ENCODE assay signal across 2 cellular contexts in genomic region chr4:7023486-7023885, GRCh38.
TF ChIP-seq lines count a peak whose summit lies in the region.

No MANE protein-coding gene starts in this region.

TF ChIP-seq in IMR-90, 13 proteins besides CTCF, POLR2A, EP300 and RAD21:
- TF ChIP-seq MAZ (IDR thresholded peaks at IDR 0.05; ENCODE audit: borderline replicate concordance, low read depth, low read length), result no peak
- TF ChIP-seq NFE2L2 (IDR thresholded peaks at IDR 0.05; ENCODE audit: low read depth, low read length), result no peak
- TF ChIP-seq RCOR1 (IDR thresholded peaks at IDR 0.05; ENCODE audit: insufficient replicate concordance, low read length), result no peak
- TF ChIP-seq ELK1 (IDR thresholded peaks at IDR 0.05; ENCODE audit: borderline replicate concordance, low read depth, low read length), result no peak
- no peak for TF ChIP-seq CHD1 (IDR thresholded peaks at IDR 0.05; ENCODE audit: low read depth, low read length)
- no peak for TF ChIP-seq RFX5 (IDR thresholded peaks at IDR 0.05; ENCODE audit: low read depth, low read length)
- TF ChIP-seq CEBPB (IDR thresholded peaks at IDR 0.05; ENCODE audit: low read depth, low read length), result no peak
- TF ChIP-seq SMC3 (IDR thresholded peaks at IDR 0.05; ENCODE audit: low read depth, low read length), result no peak
- TF ChIP-seq MXI1 (IDR thresholded peaks at IDR 0.05; ENCODE audit: borderline replicate concordance, low read depth, low read length), result no peak
- TF ChIP-seq USF2 (IDR thresholded peaks at IDR 0.05; ENCODE audit: low read depth, low read length), result no peak
- no peak for TF ChIP-seq FOS (IDR thresholded peaks at IDR 0.05; ENCODE audit: low read depth, low read length)
- no peak for TF ChIP-seq BHLHE40 (IDR thresholded peaks at IDR 0.05; ENCODE audit: low read depth, low read length)
- no peak for TF ChIP-seq MAFK (IDR thresholded peaks at IDR 0.05; ENCODE audit: low read depth, low read length)
TF ChIP-seq in IMR-90: peak in this region for 0.

TF ChIP-seq in K562, 482 proteins besides CTCF, POLR2A, EP300 and RAD21:
- peak; percentile 42 for TF ChIP-seq RBM22 (IDR thresholded peaks at IDR 0.05; ENCODE audit: low read depth, low read length, poor library complexity, severe bottlenecking)
- no peak for TF ChIP-seq FOS (IDR thresholded peaks at IDR 0.05; ENCODE audit: extremely low read depth, insufficient read length)
TF ChIP-seq in K562: peak in this region for 1.
